ENCODE assay signal across 26 cellular contexts in the genomic region with DNA sequence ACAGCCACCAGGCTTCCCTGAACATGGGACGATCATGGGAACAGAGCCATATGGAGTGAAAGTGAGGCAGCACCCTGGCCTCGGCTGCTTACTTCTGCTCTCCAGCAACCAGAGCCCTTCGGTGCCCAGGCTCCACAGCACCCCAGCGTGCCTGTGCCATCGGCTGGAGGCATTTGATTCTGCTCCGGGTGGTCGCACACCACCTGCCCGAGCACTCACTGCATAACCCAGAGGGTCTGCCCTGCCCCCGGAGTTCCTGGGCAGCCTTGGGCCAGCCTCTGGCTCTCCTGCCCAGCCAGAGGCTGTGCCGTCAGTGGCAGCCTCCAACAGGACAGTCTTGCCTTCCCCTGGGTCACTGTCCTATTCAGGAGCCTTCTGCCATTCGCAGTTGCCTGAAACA. TPM values are rescaled to one million over a fixed set of nuclear protein-coding genes. Genes with fewer than 3 reads are reported as not detected.
"Had no signal": no experiment of that assay in that cellular context is flagged by ENCODE, and none has a peak within 500 bp of the region (broad histone marks: within the 10 kb centered on the region; RNA-seq: fewer than 3 reads in every experiment).

No MANE protein-coding gene starts in this region.

- ATAC-seq: K562, Panc1, PC-3 had no signal

- H3K27ac Mint-ChIP-seq: IgD-negative memory B cell had no signal

- H3K9me3 Mint-ChIP-seq: IgD-negative memory B cell had no signal

- DNase-seq: Kasumi-1; MM.1S; NCI-H1092 treated with DMSO at 0.1 percent for 48 hours; NCI-H1436; NCI-H187; NCI-H2029; NCI-H2081 treated with DMSO at 0.1 percent for 48 hours; NCI-H2171; NCI-H226; NCI-H446; NCI-H510A; NCI-H524 treated with DMSO at 0.1 percent for 48 hours; NCI-H69; NCI-H774; NK-92 treated with Interleukin-12 subunit alpha and Interleukin-12 subunit beta, amount 100 ng/mL, for 24 hours; PC-3; SHP77; SK-N-SH had no signal

- FAIRE-seq: K562 had no signal

- H3K4me3 Mint-ChIP-seq: IgD-negative memory B cell had no signal

- H3K9ac ChIP-seq: KMS-11, SK-N-SH had no signal

- H3K4me1 Mint-ChIP-seq: IgD-negative memory B cell had no signal

- H3K36me3 Mint-ChIP-seq: IgD-negative memory B cell had no signal

- H3K4me3 ChIP-seq: K562 had no signal

- H3K9me3 ChIP-seq: SK-N-SH had no signal

- H3K4me2 ChIP-seq: KMS-11, SK-N-SH had no signal

- H3K27ac ChIP-seq: HL-60, KMS-11, RWPE1 had no signal

- H3K27me3 Mint-ChIP-seq: IgD-negative memory B cell had no signal

RNA-seq across cellular contexts. Expression of a gene that starts 3.9 kb away (rescaled TPM):
- total RNA-seq: K562, PC-3, SK-MEL-5 had no signal
- polyA plus RNA-seq: IgD-negative memory B cell, K562, SK-N-SH had no signal

RNA-seq across cellular contexts. Expression of a gene that starts 18.1 kb away (rescaled TPM):
- total RNA-seq: K562, M059J, PC-3, SK-MEL-5 had no signal
- polyA plus RNA-seq: IgD-negative memory B cell, K562, SK-N-SH had no signal
